ENCODE assay signal across 9 cellular contexts in genomic region chr9:93223241-93224180, GRCh38. TPM values are rescaled to one million over a fixed set of nuclear protein-coding genes. Genes with fewer than 3 reads are reported as not detected.
A peak's percentile ranks its signal among the peaks of the same experiment; 100 is the strongest.
DNase-seq lines count a peak whose midpoint lies in the region; ATAC-seq, FAIRE-seq and TF ChIP-seq lines count a peak whose summit lies in the region.
"Had no signal": no experiment of that assay in that cellular context is flagged by ENCODE, and none has a peak within 500 bp of the region (broad histone marks: within the 10 kb centered on the region; RNA-seq: fewer than 3 reads in every experiment).

No MANE protein-coding gene starts in this region.

- H3K9me3 ChIP-seq in breast epithelium (no peaks in the 10 kb centered on the region), left lung (no peaks in the 10 kb centered on the region)

- in situ Hi-C loops in KBM-7 (cut with MboI; ENCODE audit: low pct_unique_long_range_greater_than_20kb, low sequenced_read_pairs), result no loop called here

- no peak for TF ChIP-seq CTCF in breast epithelium (IDR thresholded peaks at IDR 0.05)
- TF ChIP-seq CTCF in left lung (IDR thresholded peaks at IDR 0.05), result no peak

- no peak overlapping the region for H3K4me3 ChIP-seq in breast epithelium
- H3K4me3 ChIP-seq in left lung, result no peak overlapping the region

- no peak for TF ChIP-seq POLR2A in breast epithelium (IDR thresholded peaks at IDR 0.05)

- H3K4me1 ChIP-seq in breast epithelium (no peaks in the 10 kb centered on the region), left lung (no peaks in the 10 kb centered on the region)

- no peak for FAIRE-seq in GM19239 (lab: Jason Lieb, UNC)
- FAIRE-seq: colon had no signal

- H3K27ac ChIP-seq in breast epithelium, result peak overlapping the region; percentile 13 to 45
- H3K27ac ChIP-seq in left lung, result no peak overlapping the region

- DNase-seq in AG08396 (ENCODE audit: low spot score), result peak; percentile 81
- peak; percentile 36 for DNase-seq in KBM-7
- DNase-seq in breast epithelium (ENCODE audit: low spot score in 2 of 2), result no peak
- DNase-seq in left lung, result peak in 1 of 2 donors; percentile 43
- no peak for DNase-seq in inferior parietal cortex (ENCODE audit: extremely low spot score)
- no peak for DNase-seq in GM19239 (ENCODE audit: insufficient read length, low spot score)

- no peaks in the 10 kb centered on the region for H3K36me3 ChIP-seq in breast epithelium
- no peaks in the 10 kb centered on the region for H3K36me3 ChIP-seq in left lung

- ATAC-seq in left lung (peak; percentile 15), GM18870 (IDR thresholded peaks at IDR 0.05; ENCODE audit: unreplicated experiment) (no peak), HG03280 (IDR thresholded peaks at IDR 0.05; ENCODE audit: unreplicated experiment) (no peak)

- no peaks in the 10 kb centered on the region for H3K27me3 ChIP-seq in breast epithelium
- peaks cover 0 to 17% of the 10 kb centered on the region in 2 donors for H3K27me3 ChIP-seq in left lung

- intact Hi-C loops in breast epithelium (cut with DNase I; ENCODE audit: low total_unique reads) (no loop called here), left lung (cut with DNase I) (no loop called here)

RNA-seq across cellular contexts. Expression of gene WNK2, which starts 39.6 kb away (rescaled TPM):
- total RNA-seq in breast epithelium (10 to 100 TPM in 1 of 3 donors, 1 to 10 TPM in 1, not detected in 1; 9.1 to 28.5 TPM), left lung (1 to 10 TPM in 1 of 2 donors, under 1 TPM in 1; 0.93 to 1.6 TPM)

Comparison
In these comparisons a context has a peak if more than half of its experiments do, and no peak if none do; other contexts are left out.
1. DNase-seq: peak in AG08396 (single experiment) and KBM-7 (single experiment); none in breast epithelium (0 of 2), inferior parietal cortex (single experiment) and GM19239 (single experiment).
2. H3K27ac ChIP-seq: peak in breast epithelium (2 of 2); none in left lung (0 of 2).